8 cellular contexts compared by ENCODE assay signal in the genomic region with DNA sequence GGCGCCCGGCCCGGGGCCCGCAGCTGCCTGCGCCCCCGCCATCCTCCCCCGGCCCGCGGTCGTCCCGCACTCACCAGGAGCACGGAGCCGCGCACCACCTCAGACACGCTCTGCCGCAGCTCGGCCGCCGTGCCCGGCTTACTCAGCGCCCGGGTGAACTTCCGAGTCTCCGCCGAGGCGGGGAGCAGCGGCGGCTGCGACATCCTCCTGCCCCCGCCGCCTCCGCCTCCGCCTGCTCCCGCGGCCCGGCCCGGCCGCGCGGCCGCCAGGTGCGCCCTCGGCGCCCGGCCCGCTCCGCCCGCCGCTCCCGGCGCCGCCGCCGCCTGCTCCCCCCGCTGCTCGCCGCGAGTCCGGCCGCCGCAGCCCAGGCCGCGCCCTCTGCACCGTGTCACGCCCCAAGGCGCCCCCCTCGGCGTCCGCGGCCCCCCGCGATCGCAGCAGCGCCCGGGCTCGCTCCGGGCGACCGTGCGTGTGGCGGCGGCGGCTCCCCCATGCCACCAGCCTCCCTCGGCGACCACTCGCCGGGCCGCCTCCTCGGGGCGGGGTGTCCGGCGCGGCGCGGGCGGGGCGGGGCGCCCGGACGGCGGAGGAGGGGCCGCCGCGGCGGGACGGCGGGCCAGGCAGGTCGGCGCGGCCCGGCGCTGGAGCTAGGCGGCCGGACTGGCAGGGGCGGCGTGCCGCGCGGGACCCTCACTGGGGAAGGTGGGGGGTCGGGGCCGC.
DNase-seq lines count a peak whose midpoint lies in the region; ATAC-seq lines count a peak whose summit lies in the region.

No MANE protein-coding gene starts in this region.

- DNase-seq in NCI-H1694 treated with DMSO at 0.1 percent for 48 hours (lab: John Stamatoyannopoulos, UW) (peak; percentile 10), NCI-H1694 (lab: John Stamatoyannopoulos, UW) (no peak), NCI-H2171 (lab: John Stamatoyannopoulos, UW) (peak; percentile 37), epidermal melanocyte (ENCODE audit: insufficient read length, low spot score) (peak; percentile 54), mucosa of gallbladder (ENCODE audit: low spot score) (peak; percentile 31)
- peak; percentile 74 for DNase-seq in activated CD8-positive, alpha-beta memory T cell treated with anti-CD3 and anti-CD28 coated beads, Interleukin-2, amount 10 ng/mL, durations not matched to agents 7 days and 5 days
- DNase-seq in stimulated activated CD8-positive, alpha-beta memory T cell treated with anti-CD3 and anti-CD28 coated beads, Interleukin-4, amount 100 ng/mL, for 48 hours: peak; percentile 68

- peaks cover 1% of the 10 kb centered on the region for H3K36me3 Mint-ChIP-seq in activated CD8-positive, alpha-beta memory T cell treated with anti-CD3 and anti-CD28 coated beads, Interleukin-2, amount 10 ng/mL, durations not matched to agents 7 days and 5 days

- peaks cover 30% of the 10 kb centered on the region for H3K4me1 Mint-ChIP-seq in activated CD8-positive, alpha-beta memory T cell treated with anti-CD3 and anti-CD28 coated beads, Interleukin-2, amount 10 ng/mL, durations not matched to agents 7 days and 5 days

- ATAC-seq in HG02763 (IDR thresholded peaks at IDR 0.05; ENCODE audit: unreplicated experiment): peak; percentile 45
- ATAC-seq in activated CD8-positive, alpha-beta memory T cell treated with anti-CD3 and anti-CD28 coated beads, Interleukin-2, amount 10 ng/mL, durations not matched to agents 7 days and 5 days: peak; percentile 41

- peak overlapping the region; percentile 99 for H3K4me3 Mint-ChIP-seq in activated CD8-positive, alpha-beta memory T cell treated with anti-CD3 and anti-CD28 coated beads, Interleukin-2, amount 10 ng/mL, durations not matched to agents 7 days and 5 days

- no peaks in the 10 kb centered on the region for H3K27me3 Mint-ChIP-seq in activated CD8-positive, alpha-beta memory T cell treated with anti-CD3 and anti-CD28 coated beads, Interleukin-2, amount 10 ng/mL, durations not matched to agents 7 days and 5 days

- H3K9me3 Mint-ChIP-seq in activated CD8-positive, alpha-beta memory T cell treated with anti-CD3 and anti-CD28 coated beads, Interleukin-2, amount 10 ng/mL, durations not matched to agents 7 days and 5 days (ENCODE audit: low read depth): no peaks in the 10 kb centered on the region

- H3K27ac Mint-ChIP-seq in activated CD8-positive, alpha-beta memory T cell treated with anti-CD3 and anti-CD28 coated beads, Interleukin-2, amount 10 ng/mL, durations not matched to agents 7 days and 5 days: no peak overlapping the region

- CTCF ChIA-PET in activated CD8-positive, alpha-beta memory T cell treated with anti-CD3 and anti-CD28 coated beads, Interleukin-2, amount 10 ng/mL, durations not matched to agents 7 days and 5 days (lab: Charles Lee): interaction anchor here (0.6 to 2.7 kb wide), 11 partner anchors 8 to 324 kb away, joined by 3 to 15 read pairs (median 6); a partner anchor contains a TSS
